Comparison of ENCODE assay signal across 9 cellular contexts in genomic region chr14:92563359-92563758, GRCh38. TPM values are rescaled to one million over a fixed set of nuclear protein-coding genes. Genes with fewer than 3 reads are reported as not detected.
A peak's percentile ranks its signal among the peaks of the same experiment; 100 is the strongest.
DNase-seq lines count a peak whose midpoint lies in the region; ATAC-seq and TF ChIP-seq lines count a peak whose summit lies in the region.
"Had no signal": no experiment of that assay in that cellular context is flagged by ENCODE, and none has a peak within 500 bp of the region (broad histone marks: within the 10 kb centered on the region; RNA-seq: fewer than 3 reads in every experiment).

No MANE protein-coding gene starts in this region.

- H3K27me3 Mint-ChIP-seq in central memory CD8-positive, alpha-beta T cell, result no peaks in the 10 kb centered on the region

- no peak overlapping the region for H4K91ac ChIP-seq in neuronal stem cell (ENCODE audit: low read depth, low read length, poor library complexity)

- H3K9me3 ChIP-seq in stomach (peaks cover 0 to 20% (median 7%) of the 10 kb centered on the region in 4 donors), gastroesophageal sphincter (peaks cover 0 to 13% (median 0%) of the 10 kb centered on the region in 3 donors), neuronal stem cell (replicated peaks in 1 of 2; ENCODE audit: control insufficient read depth in 2 of 2, insufficient read depth in 1 of 2, low read depth in 1 of 2, low read length in 2 of 2) (peaks cover 0 to 9% of the 10 kb centered on the region in 2 donors)

- H3K9ac ChIP-seq in neuronal stem cell (ENCODE audit: low read depth, low read length, poor library complexity), result no peak overlapping the region

- H3K23ac ChIP-seq in neuronal stem cell (ENCODE audit: low read depth, low read length, poor library complexity), result no peak overlapping the region

- no peak overlapping the region for H3K4me3 Mint-ChIP-seq in central memory CD8-positive, alpha-beta T cell

- H3K4ac ChIP-seq in neuronal stem cell (ENCODE audit: low read length), result no peak overlapping the region

- no peak overlapping the region for H3K27ac Mint-ChIP-seq in central memory CD8-positive, alpha-beta T cell (ENCODE audit: low read depth)

- no peak overlapping the region for H2AFZ ChIP-seq in neuronal stem cell (ENCODE audit: low read length)

- TF ChIP-seq POLR2A in stomach (IDR thresholded peaks at IDR 0.05) (no peak), gastroesophageal sphincter (IDR thresholded peaks at IDR 0.05) (no peak)

- TF ChIP-seq CTCF in stomach (IDR thresholded peaks at IDR 0.05) (no peak), gastroesophageal sphincter (IDR thresholded peaks at IDR 0.05) (no peak)

- H3K36me3 Mint-ChIP-seq in central memory CD8-positive, alpha-beta T cell (ENCODE audit: insufficient read depth), result peaks cover 11% of the 10 kb centered on the region

- H3K27ac ChIP-seq in stomach (peak overlapping the region in 3 of 5 donors; percentile 14 to 63 (median 24)), gastroesophageal sphincter (peak overlapping the region in 1 of 4 donors; percentile 6), neuronal stem cell (replicated peaks; ENCODE audit: low read length) (no peak overlapping the region)

- no peak overlapping the region for H2BK15ac ChIP-seq in neuronal stem cell (ENCODE audit: low read length)

- H2BK12ac ChIP-seq in neuronal stem cell (ENCODE audit: low read length), result no peak overlapping the region

- H3K27me3 ChIP-seq in stomach (no peaks in the 10 kb centered on the region), gastroesophageal sphincter (no peaks in the 10 kb centered on the region), neuronal stem cell (ENCODE audit: control insufficient read depth in 3 of 3, insufficient read depth in 3 of 3, low read depth in 1 of 3, low read length in 3 of 3) (no peaks in the 10 kb centered on the region)

- no peak overlapping the region for H4K8ac ChIP-seq in neuronal stem cell (ENCODE audit: low read depth, low read length)

- intact Hi-C loops in stomach (cut with DNase I; ENCODE audit: low total_unique reads), result no loop called here

- no peak overlapping the region for H3K14ac ChIP-seq in neuronal stem cell (ENCODE audit: low read length)

- no peak for TF ChIP-seq EP300 in stomach (IDR thresholded peaks at IDR 0.05)
- TF ChIP-seq EP300 in gastroesophageal sphincter (IDR thresholded peaks at IDR 0.05), result no peak

- H3K4me2 ChIP-seq in neuronal stem cell (ENCODE audit: insufficient read depth, low read length, poor library complexity, severe bottlenecking), result no peak overlapping the region

- peaks cover 36% of the 10 kb centered on the region for H3K4me1 Mint-ChIP-seq in central memory CD8-positive, alpha-beta T cell

- no peak overlapping the region for H2BK120ac ChIP-seq in neuronal stem cell (ENCODE audit: low read depth, low read length)

- no peak overlapping the region for H3K18ac ChIP-seq in neuronal stem cell (ENCODE audit: low read length)

- ATAC-seq in GM19397 (IDR thresholded peaks at IDR 0.05; ENCODE audit: unreplicated experiment) (peak; percentile 54), HG03457 (IDR thresholded peaks at IDR 0.05; ENCODE audit: unreplicated experiment) (peak; percentile 75), gastroesophageal sphincter (no peak)
- ATAC-seq in central memory CD8-positive, alpha-beta T cell (replicated peaks; ENCODE audit: extremely low read depth, poor library complexity, severe bottlenecking), result peak; percentile 56

- peaks cover 0 to 14% (median 7%) of the 10 kb centered on the region in 4 donors for H3K4me1 ChIP-seq in stomach
- peaks cover 0 to 16% (median 0%) of the 10 kb centered on the region in 3 donors for H3K4me1 ChIP-seq in gastroesophageal sphincter
- peaks cover 0 to 7% of the 10 kb centered on the region in 2 donors for H3K4me1 ChIP-seq in neuronal stem cell (ENCODE audit: control insufficient read depth in 2 of 2, insufficient read depth in 1 of 2, low read depth in 1 of 2, low read length in 2 of 2)

- peaks cover 4 to 30% (median 17%) of the 10 kb centered on the region in 4 donors for H3K36me3 ChIP-seq in stomach
- peaks cover 0 to 50% of the 10 kb centered on the region in 2 donors for H3K36me3 ChIP-seq in gastroesophageal sphincter
- peaks cover 0 to 2% of the 10 kb centered on the region in 2 donors for H3K36me3 ChIP-seq in neuronal stem cell (replicated peaks in 1 of 2; ENCODE audit: control insufficient read depth in 2 of 2, insufficient read depth in 2 of 2, low read length in 2 of 2)

- H2BK5ac ChIP-seq in neuronal stem cell (ENCODE audit: low read length), result no peak overlapping the region

- 39 to 55% (median 43%) methylated on average over 1 of the region's 1 CpG for WGBS in stomach, 5 donors
- 33 to 91% methylated on average over 1 of the region's 1 CpG for WGBS in gastroesophageal sphincter (ENCODE audit: low coverage in 1 of 2), 2 donors
- WGBS in neuronal stem cell (ENCODE audit: extremely low coverage in 2 of 2, insufficient read length in 2 of 2, insufficient replicate concordance in 1 of 2), 2 donors, result no CpG with 5 or more reads among the region's 1 CpG

- H3K4me3 ChIP-seq in stomach, result no peak overlapping the region
- no peak overlapping the region for H3K4me3 ChIP-seq in gastroesophageal sphincter
- no peak overlapping the region for H3K4me3 ChIP-seq in neuronal stem cell (ENCODE audit: low read length in 2 of 2)
- H3K4me3 ChIP-seq: lung had no signal

- no peaks in the 10 kb centered on the region for H3K79me1 ChIP-seq in neuronal stem cell (ENCODE audit: low read depth, low read length)

- H2AK5ac ChIP-seq in neuronal stem cell (ENCODE audit: low read depth, low read length), result no peak overlapping the region

- peak; percentile 39 for DNase-seq in AG20443 (ENCODE audit: low spot score)
- no peak for DNase-seq in central memory CD8-positive, alpha-beta T cell (ENCODE audit: low spot score in 2 of 2)
- no peak for DNase-seq in stomach
- DNase-seq in GOT3 (lab: John Stamatoyannopoulos, UW), result no peak
- DNase-seq in neuronal stem cell (ENCODE audit: low spot score), result no peak

- no peaks in the 10 kb centered on the region for H3K9me3 Mint-ChIP-seq in central memory CD8-positive, alpha-beta T cell

RNA-seq across cellular contexts. Expression of gene RIN3, which starts 49.8 kb away (rescaled TPM):
- total RNA-seq in stomach (10 to 100 TPM in 3 of 5 donors, 1 to 10 TPM in 2; 6.2 to 47.8 (median 11.6) TPM), gastroesophageal sphincter (10 to 100 TPM; 13.5 to 22.2 (median 16.2) TPM)
- polyA plus RNA-seq in stomach, result 1 to 10 TPM; 5.0 to 6.2 (median 6.0) TPM
- 1.3 TPM for polyA plus RNA-seq in neuronal stem cell (2013, experiment 1 of 2)
- polyA plus RNA-seq in neuronal stem cell (2013, experiment 2 of 2), result 1.6 TPM
